1 cellular context compared by ENCODE assay signal in the genomic region with DNA sequence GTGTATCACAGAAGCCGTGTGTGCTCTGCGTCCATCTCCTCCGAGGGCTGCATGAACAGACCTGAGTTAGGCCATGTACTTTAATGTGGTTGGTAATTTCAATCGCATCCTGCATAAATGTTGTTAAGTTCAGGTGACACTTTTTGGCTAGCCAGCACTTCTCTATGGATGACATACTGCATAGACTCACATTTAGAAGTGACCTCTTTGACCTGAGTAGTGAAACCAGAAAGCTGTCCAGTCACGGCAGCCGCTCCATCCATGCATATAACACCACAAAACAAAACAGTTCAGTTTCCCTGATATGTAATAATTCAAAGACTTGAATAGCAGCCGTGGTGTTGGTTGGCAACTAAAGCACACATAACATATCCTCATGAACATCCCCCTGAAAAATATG.
TF ChIP-seq lines count a peak whose summit lies in the region.

No MANE protein-coding gene starts in this region.

TF ChIP-seq in GM12878, 131 proteins besides CTCF, POLR2A, EP300 and RAD21 (continued from another document and continues in another):
- TF ChIP-seq, protein P1, sequence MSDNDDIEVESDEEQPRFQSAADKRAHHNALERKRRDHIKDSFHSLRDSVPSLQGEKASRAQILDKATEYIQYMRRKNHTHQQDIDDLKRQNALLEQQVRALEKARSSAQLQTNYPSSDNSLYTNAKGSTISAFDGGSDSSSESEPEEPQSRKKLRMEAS (IDR thresholded peaks at IDR 0.05; ENCODE audit: low read depth, low read length): no peak
- TF ChIP-seq NRF1 (conservative IDR thresholded peaks at IDR 0.05; ENCODE audit: low read depth, low read length) (no peak), YY1 (IDR thresholded peaks at IDR 0.05; ENCODE audit: low read depth, low read length) (no peak), DPF2 (IDR thresholded peaks at IDR 0.05) (no peak), BHLHE40 (IDR thresholded peaks at IDR 0.05; ENCODE audit: borderline replicate concordance in 1 of 2, low read depth in 2 of 2, low read length in 1 of 2) (peak in 1 of 2 experiments; percentile 54; a peak in 1 of 4 replicates), MTA3 (IDR thresholded peaks at IDR 0.05; ENCODE audit: borderline replicate concordance, low read length) (no peak), IKZF2 (IDR thresholded peaks at IDR 0.05) (peak in 1 of 2 experiments; percentile 40; a peak in 1 of 4 replicates), RCOR1 (conservative IDR thresholded peaks at IDR 0.05; ENCODE audit: low read depth, low read length) (no peak), CBFB (IDR thresholded peaks at IDR 0.05; ENCODE audit: low read depth) (no peak), JUNB (IDR thresholded peaks at IDR 0.05) (no peak), IKZF1 (conservative IDR thresholded peaks at IDR 0.05) (peak; percentile 33), SRF (IDR thresholded peaks at IDR 0.05; ENCODE audit: low read depth in 2 of 2, low read length in 2 of 2) (no peak), ZNF622 (IDR thresholded peaks at IDR 0.05) (no peak), HCFC1 (IDR thresholded peaks at IDR 0.05; ENCODE audit: low read length) (no peak), PAX8 (IDR thresholded peaks at IDR 0.05) (no peak), NR2C2 (IDR thresholded peaks at IDR 0.05; ENCODE audit: borderline replicate concordance, control insufficient read depth, insufficient read length, low read depth) (no peak), ESRRA (IDR thresholded peaks at IDR 0.05; ENCODE audit: low read length) (no peak), RAD51 (IDR thresholded peaks at IDR 0.05) (no peak), BACH1 (IDR thresholded peaks at IDR 0.05; ENCODE audit: borderline replicate concordance) (no peak), RELA (IDR thresholded peaks at IDR 0.05; ENCODE audit: borderline replicate concordance, partially characterized antibody) (no peak), SREBF2 (IDR thresholded peaks at IDR 0.05; ENCODE audit: low read length) (no peak), CREB1 (IDR thresholded peaks at IDR 0.05; ENCODE audit: low read depth) (no peak), TARDBP (IDR thresholded peaks at IDR 0.05; ENCODE audit: borderline replicate concordance) (no peak), FOS (IDR thresholded peaks at IDR 0.05; ENCODE audit: borderline replicate concordance, extremely low read depth, insufficient read length) (no peak), HDAC6 (IDR thresholded peaks at IDR 0.05; ENCODE audit: unreplicated experiment) (no peak), ZSCAN29 (IDR thresholded peaks at IDR 0.05) (no peak), SIN3A (IDR thresholded peaks at IDR 0.05; ENCODE audit: low read depth, low read length) (no peak), NFYA (IDR thresholded peaks at IDR 0.05; ENCODE audit: borderline replicate concordance, low read depth, low read length) (no peak), WRNIP1 (IDR thresholded peaks at IDR 0.05; ENCODE audit: borderline replicate concordance, low read depth, low read length) (no peak), SUZ12 (IDR thresholded peaks at IDR 0.05; ENCODE audit: unreplicated experiment) (no peak), TCF7 (IDR thresholded peaks at IDR 0.05; ENCODE audit: borderline replicate concordance) (peak; percentile 67; the same call in 1 of the 2 replicates), STAT3 (IDR thresholded peaks at IDR 0.05; ENCODE audit: low read depth, low read length) (no peak), NBN (IDR thresholded peaks at IDR 0.05) (peak; percentile 58; the same call in 1 of the 2 replicates), HDAC2 (IDR thresholded peaks at IDR 0.05) (no peak), ZZZ3 (IDR thresholded peaks at IDR 0.05; ENCODE audit: control insufficient read depth, insufficient read length, low read depth) (no peak), RB1 (IDR thresholded peaks at IDR 0.05; ENCODE audit: borderline replicate concordance) (no peak), PML (IDR thresholded peaks at IDR 0.05; ENCODE audit: low read length) (no peak), BMI1 (IDR thresholded peaks at IDR 0.05; ENCODE audit: borderline replicate concordance) (no peak), TAF1 (IDR thresholded peaks at IDR 0.05; ENCODE audit: borderline replicate concordance, low read depth, low read length) (no peak), NFIC (IDR thresholded peaks at IDR 0.05; ENCODE audit: low read depth, low read length) (peak; percentile 80; the same call in 1 of the 2 replicates)
- TF ChIP-seq, protein P2, sequence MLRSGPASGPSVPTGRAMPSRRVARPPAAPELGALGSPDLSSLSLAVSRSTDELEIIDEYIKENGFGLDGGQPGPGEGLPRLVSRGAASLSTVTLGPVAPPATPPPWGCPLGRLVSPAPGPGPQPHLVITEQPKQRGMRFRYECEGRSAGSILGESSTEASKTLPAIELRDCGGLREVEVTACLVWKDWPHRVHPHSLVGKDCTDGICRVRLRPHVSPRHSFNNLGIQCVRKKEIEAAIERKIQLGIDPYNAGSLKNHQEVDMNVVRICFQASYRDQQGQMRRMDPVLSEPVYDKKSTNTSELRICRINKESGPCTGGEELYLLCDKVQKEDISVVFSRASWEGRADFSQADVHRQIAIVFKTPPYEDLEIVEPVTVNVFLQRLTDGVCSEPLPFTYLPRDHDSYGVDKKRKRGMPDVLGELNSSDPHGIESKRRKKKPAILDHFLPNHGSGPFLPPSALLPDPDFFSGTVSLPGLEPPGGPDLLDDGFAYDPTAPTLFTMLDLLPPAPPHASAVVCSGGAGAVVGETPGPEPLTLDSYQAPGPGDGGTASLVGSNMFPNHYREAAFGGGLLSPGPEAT (IDR thresholded peaks at IDR 0.05; ENCODE audit: low read depth): no peak
- TF ChIP-seq, protein P3, sequence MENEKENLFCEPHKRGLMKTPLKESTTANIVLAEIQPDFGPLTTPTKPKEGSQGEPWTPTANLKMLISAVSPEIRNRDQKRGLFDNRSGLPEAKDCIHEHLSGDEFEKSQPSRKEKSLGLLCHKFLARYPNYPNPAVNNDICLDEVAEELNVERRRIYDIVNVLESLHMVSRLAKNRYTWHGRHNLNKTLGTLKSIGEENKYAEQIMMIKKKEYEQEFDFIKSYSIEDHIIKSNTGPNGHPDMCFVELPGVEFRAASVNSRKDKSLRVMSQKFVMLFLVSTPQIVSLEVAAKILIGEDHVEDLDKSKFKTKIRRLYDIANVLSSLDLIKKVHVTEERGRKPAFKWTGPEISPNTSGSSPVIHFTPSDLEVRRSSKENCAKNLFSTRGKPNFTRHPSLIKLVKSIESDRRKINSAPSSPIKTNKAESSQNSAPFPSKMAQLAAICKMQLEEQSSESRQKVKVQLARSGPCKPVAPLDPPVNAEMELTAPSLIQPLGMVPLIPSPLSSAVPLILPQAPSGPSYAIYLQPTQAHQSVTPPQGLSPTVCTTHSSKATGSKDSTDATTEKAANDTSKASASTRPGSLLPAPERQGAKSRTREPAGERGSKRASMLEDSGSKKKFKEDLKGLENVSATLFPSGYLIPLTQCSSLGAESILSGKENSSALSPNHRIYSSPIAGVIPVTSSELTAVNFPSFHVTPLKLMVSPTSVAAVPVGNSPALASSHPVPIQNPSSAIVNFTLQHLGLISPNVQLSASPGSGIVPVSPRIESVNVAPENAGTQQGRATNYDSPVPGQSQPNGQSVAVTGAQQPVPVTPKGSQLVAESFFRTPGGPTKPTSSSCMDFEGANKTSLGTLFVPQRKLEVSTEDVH (IDR thresholded peaks at IDR 0.05; ENCODE audit: low read depth, partially characterized antibody): no peak
- TF ChIP-seq, protein P4, sequence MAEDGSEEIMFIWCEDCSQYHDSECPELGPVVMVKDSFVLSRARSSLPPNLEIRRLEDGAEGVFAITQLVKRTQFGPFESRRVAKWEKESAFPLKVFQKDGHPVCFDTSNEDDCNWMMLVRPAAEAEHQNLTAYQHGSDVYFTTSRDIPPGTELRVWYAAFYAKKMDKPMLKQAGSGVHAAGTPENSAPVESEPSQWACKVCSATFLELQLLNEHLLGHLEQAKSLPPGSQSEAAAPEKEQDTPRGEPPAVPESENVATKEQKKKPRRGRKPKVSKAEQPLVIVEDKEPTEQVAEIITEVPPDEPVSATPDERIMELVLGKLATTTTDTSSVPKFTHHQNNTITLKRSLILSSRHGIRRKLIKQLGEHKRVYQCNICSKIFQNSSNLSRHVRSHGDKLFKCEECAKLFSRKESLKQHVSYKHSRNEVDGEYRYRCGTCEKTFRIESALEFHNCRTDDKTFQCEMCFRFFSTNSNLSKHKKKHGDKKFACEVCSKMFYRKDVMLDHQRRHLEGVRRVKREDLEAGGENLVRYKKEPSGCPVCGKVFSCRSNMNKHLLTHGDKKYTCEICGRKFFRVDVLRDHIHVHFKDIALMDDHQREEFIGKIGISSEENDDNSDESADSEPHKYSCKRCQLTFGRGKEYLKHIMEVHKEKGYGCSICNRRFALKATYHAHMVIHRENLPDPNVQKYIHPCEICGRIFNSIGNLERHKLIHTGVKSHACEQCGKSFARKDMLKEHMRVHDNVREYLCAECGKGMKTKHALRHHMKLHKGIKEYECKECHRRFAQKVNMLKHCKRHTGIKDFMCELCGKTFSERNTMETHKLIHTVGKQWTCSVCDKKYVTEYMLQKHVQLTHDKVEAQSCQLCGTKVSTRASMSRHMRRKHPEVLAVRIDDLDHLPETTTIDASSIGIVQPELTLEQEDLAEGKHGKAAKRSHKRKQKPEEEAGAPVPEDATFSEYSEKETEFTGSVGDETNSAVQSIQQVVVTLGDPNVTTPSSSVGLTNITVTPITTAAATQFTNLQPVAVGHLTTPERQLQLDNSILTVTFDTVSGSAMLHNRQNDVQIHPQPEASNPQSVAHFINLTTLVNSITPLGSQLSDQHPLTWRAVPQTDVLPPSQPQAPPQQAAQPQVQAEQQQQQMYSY (CRISPR knock-in tag; IDR thresholded peaks at IDR 0.05): no peak
- TF ChIP-seq, protein P5, sequence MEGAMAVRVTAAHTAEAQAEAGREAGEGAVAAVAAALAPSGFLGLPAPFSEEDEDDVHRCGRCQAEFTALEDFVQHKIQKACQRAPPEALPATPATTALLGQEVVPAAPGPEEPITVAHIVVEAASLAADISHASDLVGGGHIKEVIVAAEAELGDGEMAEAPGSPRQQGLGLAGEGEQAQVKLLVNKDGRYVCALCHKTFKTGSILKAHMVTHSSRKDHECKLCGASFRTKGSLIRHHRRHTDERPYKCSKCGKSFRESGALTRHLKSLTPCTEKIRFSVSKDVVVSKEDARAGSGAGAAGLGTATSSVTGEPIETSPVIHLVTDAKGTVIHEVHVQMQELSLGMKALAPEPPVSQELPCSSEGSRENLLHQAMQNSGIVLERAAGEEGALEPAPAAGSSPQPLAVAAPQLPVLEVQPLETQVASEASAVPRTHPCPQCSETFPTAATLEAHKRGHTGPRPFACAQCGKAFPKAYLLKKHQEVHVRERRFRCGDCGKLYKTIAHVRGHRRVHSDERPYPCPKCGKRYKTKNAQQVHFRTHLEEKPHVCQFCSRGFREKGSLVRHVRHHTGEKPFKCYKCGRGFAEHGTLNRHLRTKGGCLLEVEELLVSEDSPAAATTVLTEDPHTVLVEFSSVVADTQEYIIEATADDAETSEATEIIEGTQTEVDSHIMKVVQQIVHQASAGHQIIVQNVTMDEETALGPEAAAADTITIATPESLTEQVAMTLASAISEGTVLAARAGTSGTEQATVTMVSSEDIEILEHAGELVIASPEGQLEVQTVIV (IDR thresholded peaks at IDR 0.05; ENCODE audit: borderline replicate concordance, partially characterized antibody): no peak
- TF ChIP-seq, protein P6, sequence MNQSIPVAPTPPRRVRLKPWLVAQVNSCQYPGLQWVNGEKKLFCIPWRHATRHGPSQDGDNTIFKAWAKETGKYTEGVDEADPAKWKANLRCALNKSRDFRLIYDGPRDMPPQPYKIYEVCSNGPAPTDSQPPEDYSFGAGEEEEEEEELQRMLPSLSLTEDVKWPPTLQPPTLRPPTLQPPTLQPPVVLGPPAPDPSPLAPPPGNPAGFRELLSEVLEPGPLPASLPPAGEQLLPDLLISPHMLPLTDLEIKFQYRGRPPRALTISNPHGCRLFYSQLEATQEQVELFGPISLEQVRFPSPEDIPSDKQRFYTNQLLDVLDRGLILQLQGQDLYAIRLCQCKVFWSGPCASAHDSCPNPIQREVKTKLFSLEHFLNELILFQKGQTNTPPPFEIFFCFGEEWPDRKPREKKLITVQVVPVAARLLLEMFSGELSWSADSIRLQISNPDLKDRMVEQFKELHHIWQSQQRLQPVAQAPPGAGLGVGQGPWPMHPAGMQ (IDR thresholded peaks at IDR 0.05; ENCODE audit: borderline replicate concordance): no peak
- TF ChIP-seq, protein P7, sequence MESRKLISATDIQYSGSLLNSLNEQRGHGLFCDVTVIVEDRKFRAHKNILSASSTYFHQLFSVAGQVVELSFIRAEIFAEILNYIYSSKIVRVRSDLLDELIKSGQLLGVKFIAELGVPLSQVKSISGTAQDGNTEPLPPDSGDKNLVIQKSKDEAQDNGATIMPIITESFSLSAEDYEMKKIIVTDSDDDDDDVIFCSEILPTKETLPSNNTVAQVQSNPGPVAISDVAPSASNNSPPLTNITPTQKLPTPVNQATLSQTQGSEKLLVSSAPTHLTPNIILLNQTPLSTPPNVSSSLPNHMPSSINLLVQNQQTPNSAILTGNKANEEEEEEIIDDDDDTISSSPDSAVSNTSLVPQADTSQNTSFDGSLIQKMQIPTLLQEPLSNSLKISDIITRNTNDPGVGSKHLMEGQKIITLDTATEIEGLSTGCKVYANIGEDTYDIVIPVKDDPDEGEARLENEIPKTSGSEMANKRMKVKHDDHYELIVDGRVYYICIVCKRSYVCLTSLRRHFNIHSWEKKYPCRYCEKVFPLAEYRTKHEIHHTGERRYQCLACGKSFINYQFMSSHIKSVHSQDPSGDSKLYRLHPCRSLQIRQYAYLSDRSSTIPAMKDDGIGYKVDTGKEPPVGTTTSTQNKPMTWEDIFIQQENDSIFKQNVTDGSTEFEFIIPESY (IDR thresholded peaks at IDR 0.05): no peak
- TF ChIP-seq, protein P8, sequence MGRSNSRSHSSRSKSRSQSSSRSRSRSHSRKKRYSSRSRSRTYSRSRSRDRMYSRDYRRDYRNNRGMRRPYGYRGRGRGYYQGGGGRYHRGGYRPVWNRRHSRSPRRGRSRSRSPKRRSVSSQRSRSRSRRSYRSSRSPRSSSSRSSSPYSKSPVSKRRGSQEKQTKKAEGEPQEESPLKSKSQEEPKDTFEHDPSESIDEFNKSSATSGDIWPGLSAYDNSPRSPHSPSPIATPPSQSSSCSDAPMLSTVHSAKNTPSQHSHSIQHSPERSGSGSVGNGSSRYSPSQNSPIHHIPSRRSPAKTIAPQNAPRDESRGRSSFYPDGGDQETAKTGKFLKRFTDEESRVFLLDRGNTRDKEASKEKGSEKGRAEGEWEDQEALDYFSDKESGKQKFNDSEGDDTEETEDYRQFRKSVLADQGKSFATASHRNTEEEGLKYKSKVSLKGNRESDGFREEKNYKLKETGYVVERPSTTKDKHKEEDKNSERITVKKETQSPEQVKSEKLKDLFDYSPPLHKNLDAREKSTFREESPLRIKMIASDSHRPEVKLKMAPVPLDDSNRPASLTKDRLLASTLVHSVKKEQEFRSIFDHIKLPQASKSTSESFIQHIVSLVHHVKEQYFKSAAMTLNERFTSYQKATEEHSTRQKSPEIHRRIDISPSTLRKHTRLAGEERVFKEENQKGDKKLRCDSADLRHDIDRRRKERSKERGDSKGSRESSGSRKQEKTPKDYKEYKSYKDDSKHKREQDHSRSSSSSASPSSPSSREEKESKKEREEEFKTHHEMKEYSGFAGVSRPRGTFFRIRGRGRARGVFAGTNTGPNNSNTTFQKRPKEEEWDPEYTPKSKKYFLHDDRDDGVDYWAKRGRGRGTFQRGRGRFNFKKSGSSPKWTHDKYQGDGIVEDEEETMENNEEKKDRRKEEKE (IDR thresholded peaks at IDR 0.05): no peak
- TF ChIP-seq, protein P9, sequence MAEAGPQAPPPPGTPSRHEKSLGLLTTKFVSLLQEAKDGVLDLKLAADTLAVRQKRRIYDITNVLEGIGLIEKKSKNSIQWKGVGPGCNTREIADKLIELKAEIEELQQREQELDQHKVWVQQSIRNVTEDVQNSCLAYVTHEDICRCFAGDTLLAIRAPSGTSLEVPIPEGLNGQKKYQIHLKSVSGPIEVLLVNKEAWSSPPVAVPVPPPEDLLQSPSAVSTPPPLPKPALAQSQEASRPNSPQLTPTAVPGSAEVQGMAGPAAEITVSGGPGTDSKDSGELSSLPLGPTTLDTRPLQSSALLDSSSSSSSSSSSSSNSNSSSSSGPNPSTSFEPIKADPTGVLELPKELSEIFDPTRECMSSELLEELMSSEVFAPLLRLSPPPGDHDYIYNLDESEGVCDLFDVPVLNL (IDR thresholded peaks at IDR 0.05; ENCODE audit: low read depth, low read length): no peak
